In genomic region chr17:28948873-28949184, GRCh38 we compare ENCODE assay signal across 8 cellular contexts. TPM values are rescaled to one million over a fixed set of nuclear protein-coding genes. Genes with fewer than 3 reads are reported as not detected.
A peak's percentile ranks its signal among the peaks of the same experiment; 100 is the strongest.
DNase-seq lines count a peak whose midpoint lies in the region; ATAC-seq, FAIRE-seq and TF ChIP-seq lines count a peak whose summit lies in the region.

No MANE protein-coding gene starts in this region.

- H3K4me1 ChIP-seq in mucosa of stomach (ENCODE audit: control insufficient read depth, insufficient read depth, low read length): peaks cover 21% of the 10 kb centered on the region

- H3K9me3 Mint-ChIP-seq in IgD-negative memory B cell: no peaks in the 10 kb centered on the region

- H3K4me3 Mint-ChIP-seq in IgD-negative memory B cell: peak overlapping the region; percentile 92 to 97 (median 96)

- H3K9ac ChIP-seq in mucosa of stomach (ENCODE audit: low read length): peak overlapping the region; percentile 85

- peaks cover 38 to 42% (median 40%) of the 10 kb centered on the region in 3 donors for H3K4me1 Mint-ChIP-seq in IgD-negative memory B cell

- H3K9me3 ChIP-seq in mucosa of stomach (ENCODE audit: control insufficient read depth, low read length): no peaks in the 10 kb centered on the region

- H3K36me3 ChIP-seq in mucosa of stomach (ENCODE audit: control insufficient read depth, insufficient read depth, low read length): no peaks in the 10 kb centered on the region

- H3K36me3 Mint-ChIP-seq in IgD-negative memory B cell: no peaks in the 10 kb centered on the region

- TF ChIP-seq CTCF in AG10803 (conservative IDR thresholded peaks at IDR 0.05; ENCODE audit: low read length): no peak
- TF ChIP-seq CTCF in D721Med (IDR thresholded peaks at IDR 0.05; ENCODE audit: insufficient read depth, missing control alignments): no peak

- no peak for DNase-seq in AG10803 (ENCODE audit: low read depth)
- peak; percentile 41 for DNase-seq in cerebellum (ENCODE audit: low spot score)
- DNase-seq in D721Med (ENCODE audit: insufficient read length, low spot score): no peak
- no peak for DNase-seq in DMS153 treated with DMSO at 0.1 percent for 48 hours (lab: John Stamatoyannopoulos, UW; ENCODE audit: unreplicated experiment)
- DNase-seq in SKM-1 treated with dmso at 0.1 percent for 144 hours (lab: John Stamatoyannopoulos, UW; ENCODE audit: unreplicated experiment): no peak

- peak overlapping the region; percentile 94 to 97 (median 96) for H3K27ac Mint-ChIP-seq in IgD-negative memory B cell

- H3K4me3 ChIP-seq in AG10803 (ENCODE audit: low read length) (peak overlapping the region; percentile 92), mucosa of stomach (ENCODE audit: low read length) (peak overlapping the region; percentile 76)

- no peaks in the 10 kb centered on the region for H3K27me3 Mint-ChIP-seq in IgD-negative memory B cell

- ATAC-seq in HG03108 (IDR thresholded peaks at IDR 0.05; ENCODE audit: unreplicated experiment): no peak

- H3K27me3 ChIP-seq in mucosa of stomach (ENCODE audit: control insufficient read depth, insufficient read depth, low read length): no peaks in the 10 kb centered on the region

- no peak for FAIRE-seq in D721Med (lab: Jason Lieb, UNC)

RNA-seq across cellular contexts. Expression of gene PHF12, which starts 2.5 kb away (rescaled TPM):
- polyA plus RNA-seq in IgD-negative memory B cell: 11.6 TPM
- total RNA-seq in cerebellum: 27.5 TPM

RNA-seq across cellular contexts. Expression of gene DHRS13, which starts 46.0 kb away (rescaled TPM):
- polyA plus RNA-seq in IgD-negative memory B cell: 17.1 TPM
- 25.0 TPM for total RNA-seq in cerebellum

RNA-seq across cellular contexts. Expression of gene FLOT2, which starts 51.3 kb away (rescaled TPM):
- polyA plus RNA-seq in IgD-negative memory B cell: 400 TPM
- 23.5 TPM for total RNA-seq in cerebellum

RNA-seq across cellular contexts. Expression of gene SEZ6, which starts 57.0 kb away (rescaled TPM):
- 1.3 TPM for polyA plus RNA-seq in IgD-negative memory B cell
- total RNA-seq in cerebellum: 34.9 TPM
